Comparison of ENCODE assay signal across 8 cellular contexts in the genomic region with DNA sequence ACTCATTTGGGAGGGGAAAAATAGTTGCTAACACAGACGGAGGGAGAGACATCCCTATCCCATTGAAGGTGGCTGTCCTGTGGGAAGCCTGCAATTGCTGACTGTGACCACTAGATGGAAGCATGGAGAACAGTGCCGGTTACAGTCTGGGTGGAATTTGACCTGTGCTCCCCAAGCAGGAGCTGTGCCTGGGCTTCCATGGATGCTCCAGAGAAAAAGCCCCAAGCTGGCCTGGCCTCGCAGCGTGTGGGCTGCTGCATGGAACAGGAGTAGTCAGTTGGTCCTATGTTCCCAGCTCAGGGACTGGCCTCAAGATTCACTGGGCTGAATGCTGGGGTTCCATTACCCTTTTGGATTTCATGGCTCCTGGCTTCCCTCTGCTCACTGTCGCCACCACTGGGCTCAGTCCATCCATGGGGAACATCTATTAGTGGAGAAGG.
DNase-seq lines count a peak whose midpoint lies in the region; ATAC-seq and TF ChIP-seq lines count a peak whose summit lies in the region.

No MANE protein-coding gene starts in this region.

- H3K36me3 Mint-ChIP-seq in WTC11 (peaks cover 8% of the 10 kb centered on the region), endothelial cell (ENCODE audit: low read depth, unreplicated experiment) (no peaks in the 10 kb centered on the region), mesothelial cell of epicardium (no peaks in the 10 kb centered on the region)

- H3K27me3 Mint-ChIP-seq in WTC11 (ENCODE audit: low read depth) (no peaks in the 10 kb centered on the region), endothelial cell (ENCODE audit: unreplicated experiment) (peaks cover 3% of the 10 kb centered on the region), mesothelial cell of epicardium (ENCODE audit: low read depth) (no peaks in the 10 kb centered on the region)

- POLR2A ChIA-PET in WTC11 (lab: Charles Lee), result no interaction called here

- peaks cover 11% of the 10 kb centered on the region for H3K4me1 Mint-ChIP-seq in WTC11
- H3K4me1 Mint-ChIP-seq in endothelial cell (ENCODE audit: unreplicated experiment), result no peaks in the 10 kb centered on the region
- H3K4me1 Mint-ChIP-seq in mesothelial cell of epicardium, result peaks cover 1% of the 10 kb centered on the region

- in situ Hi-C loops in ACHN (cut with HindIII; ENCODE audit: low pct_ligation_motif_present, low pct_unique_long_range_greater_than_20kb, low sequenced_read_pairs), result no loop called here

- H3K9me3 Mint-ChIP-seq in WTC11 (peaks cover 24% of the 10 kb centered on the region), endothelial cell (ENCODE audit: unreplicated experiment) (peaks cover 2% of the 10 kb centered on the region), mesothelial cell of epicardium (peaks cover 7% of the 10 kb centered on the region)

- H3K4me3 Mint-ChIP-seq in WTC11 (no peak overlapping the region), endothelial cell (ENCODE audit: unreplicated experiment) (no peak overlapping the region), mesothelial cell of epicardium (no peak overlapping the region)

- CTCF ChIA-PET in WTC11 (lab: Charles Lee), result interaction anchor here (0.6 to 1.8 kb wide), 40 partner anchors 8 to 455 kb away, joined by 3 to 14 read pairs (median 3); no protein-coding TSS in a partner anchor

- H3K27ac Mint-ChIP-seq in WTC11 (no peak overlapping the region), endothelial cell (ENCODE audit: unreplicated experiment) (no peak overlapping the region), mesothelial cell of epicardium (no peak overlapping the region)

- ATAC-seq in WTC11, result peak; percentile 90

- peak; percentile 44 for DNase-seq in ACHN
- peak; percentile 13 for DNase-seq in NCI-H187 treated with DMSO at 0.1 percent for 48 hours (lab: John Stamatoyannopoulos, UW)
- DNase-seq in WTC11 (ENCODE audit: low spot score), result peak; percentile 73
- DNase-seq in endothelial cell (ENCODE audit: low spot score), result peak; percentile 47
- no peak for DNase-seq in mesothelial cell of epicardium (ENCODE audit: low spot score in 2 of 2, unreplicated experiment in 2 of 2)
- DNase-seq in ureter (ENCODE audit: low spot score), result peak; percentile 47
- DNase-seq in GF-D8 (lab: John Stamatoyannopoulos, UW), result no peak

- peak; percentile 96 for TF ChIP-seq CTCF in GM12874 (IDR thresholded peaks at IDR 0.05; ENCODE audit: insufficient read depth, low read depth, low read length)
- peak; percentile 94 for TF ChIP-seq CTCF in WTC11 (IDR thresholded peaks at IDR 0.05)
- peak; percentile 89 for TF ChIP-seq CTCF in endothelial cell (IDR thresholded peaks at IDR 0.05; ENCODE audit: unreplicated experiment)
- peak; percentile 92 for TF ChIP-seq CTCF in mesothelial cell of epicardium (IDR thresholded peaks at IDR 0.05; ENCODE audit: unreplicated experiment)

TF ChIP-seq in WTC11, 78 proteins besides CTCF, POLR2A, EP300 and RAD21 (continues in another document):
- TF ChIP-seq ZNF423 (CRISPR knock-in tag; IDR thresholded peaks at IDR 0.05) (0 out of 2 replicates have a peak, but pooled peaks have one; percentile 22), ZNF671 (CRISPR knock-in tag; IDR thresholded peaks at IDR 0.05) (peak; percentile 76), IRF2 (CRISPR knock-in tag; IDR thresholded peaks at IDR 0.05; ENCODE audit: borderline replicate concordance, low read depth) (no peak), KAT7 (CRISPR knock-in tag; IDR thresholded peaks at IDR 0.05; ENCODE audit: borderline replicate concordance) (no peak)
- TF ChIP-seq, protein P1, sequence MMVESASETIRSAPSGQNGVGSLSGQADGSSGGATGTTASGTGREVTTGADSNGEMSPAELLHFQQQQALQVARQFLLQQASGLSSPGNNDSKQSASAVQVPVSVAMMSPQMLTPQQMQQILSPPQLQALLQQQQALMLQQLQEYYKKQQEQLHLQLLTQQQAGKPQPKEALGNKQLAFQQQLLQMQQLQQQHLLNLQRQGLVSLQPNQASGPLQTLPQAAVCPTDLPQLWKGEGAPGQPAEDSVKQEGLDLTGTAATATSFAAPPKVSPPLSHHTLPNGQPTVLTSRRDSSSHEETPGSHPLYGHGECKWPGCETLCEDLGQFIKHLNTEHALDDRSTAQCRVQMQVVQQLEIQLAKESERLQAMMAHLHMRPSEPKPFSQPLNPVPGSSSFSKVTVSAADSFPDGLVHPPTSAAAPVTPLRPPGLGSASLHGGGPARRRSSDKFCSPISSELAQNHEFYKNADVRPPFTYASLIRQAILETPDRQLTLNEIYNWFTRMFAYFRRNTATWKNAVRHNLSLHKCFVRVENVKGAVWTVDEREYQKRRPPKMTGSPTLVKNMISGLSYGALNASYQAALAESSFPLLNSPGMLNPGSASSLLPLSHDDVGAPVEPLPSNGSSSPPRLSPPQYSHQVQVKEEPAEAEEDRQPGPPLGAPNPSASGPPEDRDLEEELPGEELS (CRISPR knock-in tag; IDR thresholded peaks at IDR 0.05), result no peak
- TF ChIP-seq, protein P2, sequence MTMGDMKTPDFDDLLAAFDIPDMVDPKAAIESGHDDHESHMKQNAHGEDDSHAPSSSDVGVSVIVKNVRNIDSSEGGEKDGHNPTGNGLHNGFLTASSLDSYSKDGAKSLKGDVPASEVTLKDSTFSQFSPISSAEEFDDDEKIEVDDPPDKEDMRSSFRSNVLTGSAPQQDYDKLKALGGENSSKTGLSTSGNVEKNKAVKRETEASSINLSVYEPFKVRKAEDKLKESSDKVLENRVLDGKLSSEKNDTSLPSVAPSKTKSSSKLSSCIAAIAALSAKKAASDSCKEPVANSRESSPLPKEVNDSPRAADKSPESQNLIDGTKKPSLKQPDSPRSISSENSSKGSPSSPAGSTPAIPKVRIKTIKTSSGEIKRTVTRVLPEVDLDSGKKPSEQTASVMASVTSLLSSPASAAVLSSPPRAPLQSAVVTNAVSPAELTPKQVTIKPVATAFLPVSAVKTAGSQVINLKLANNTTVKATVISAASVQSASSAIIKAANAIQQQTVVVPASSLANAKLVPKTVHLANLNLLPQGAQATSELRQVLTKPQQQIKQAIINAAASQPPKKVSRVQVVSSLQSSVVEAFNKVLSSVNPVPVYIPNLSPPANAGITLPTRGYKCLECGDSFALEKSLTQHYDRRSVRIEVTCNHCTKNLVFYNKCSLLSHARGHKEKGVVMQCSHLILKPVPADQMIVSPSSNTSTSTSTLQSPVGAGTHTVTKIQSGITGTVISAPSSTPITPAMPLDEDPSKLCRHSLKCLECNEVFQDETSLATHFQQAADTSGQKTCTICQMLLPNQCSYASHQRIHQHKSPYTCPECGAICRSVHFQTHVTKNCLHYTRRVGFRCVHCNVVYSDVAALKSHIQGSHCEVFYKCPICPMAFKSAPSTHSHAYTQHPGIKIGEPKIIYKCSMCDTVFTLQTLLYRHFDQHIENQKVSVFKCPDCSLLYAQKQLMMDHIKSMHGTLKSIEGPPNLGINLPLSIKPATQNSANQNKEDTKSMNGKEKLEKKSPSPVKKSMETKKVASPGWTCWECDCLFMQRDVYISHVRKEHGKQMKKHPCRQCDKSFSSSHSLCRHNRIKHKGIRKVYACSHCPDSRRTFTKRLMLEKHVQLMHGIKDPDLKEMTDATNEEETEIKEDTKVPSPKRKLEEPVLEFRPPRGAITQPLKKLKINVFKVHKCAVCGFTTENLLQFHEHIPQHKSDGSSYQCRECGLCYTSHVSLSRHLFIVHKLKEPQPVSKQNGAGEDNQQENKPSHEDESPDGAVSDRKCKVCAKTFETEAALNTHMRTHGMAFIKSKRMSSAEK (CRISPR knock-in tag; IDR thresholded peaks at IDR 0.05; ENCODE audit: borderline replicate concordance), result 0 out of 2 replicates have a peak, but pooled peaks have one; percentile 26
- TF ChIP-seq, protein P3, sequence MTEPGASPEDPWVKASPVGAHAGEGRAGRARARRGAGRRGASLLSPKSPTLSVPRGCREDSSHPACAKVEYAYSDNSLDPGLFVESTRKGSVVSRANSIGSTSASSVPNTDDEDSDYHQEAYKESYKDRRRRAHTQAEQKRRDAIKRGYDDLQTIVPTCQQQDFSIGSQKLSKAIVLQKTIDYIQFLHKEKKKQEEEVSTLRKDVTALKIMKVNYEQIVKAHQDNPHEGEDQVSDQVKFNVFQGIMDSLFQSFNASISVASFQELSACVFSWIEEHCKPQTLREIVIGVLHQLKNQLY (CRISPR knock-in tag; IDR thresholded peaks at IDR 0.05), result no peak
- TF ChIP-seq, protein P4, sequence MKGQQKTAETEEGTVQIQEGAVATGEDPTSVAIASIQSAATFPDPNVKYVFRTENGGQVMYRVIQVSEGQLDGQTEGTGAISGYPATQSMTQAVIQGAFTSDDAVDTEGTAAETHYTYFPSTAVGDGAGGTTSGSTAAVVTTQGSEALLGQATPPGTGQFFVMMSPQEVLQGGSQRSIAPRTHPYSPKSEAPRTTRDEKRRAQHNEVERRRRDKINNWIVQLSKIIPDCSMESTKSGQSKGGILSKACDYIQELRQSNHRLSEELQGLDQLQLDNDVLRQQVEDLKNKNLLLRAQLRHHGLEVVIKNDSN (CRISPR knock-in tag; IDR thresholded peaks at IDR 0.05), result no peak
- TF ChIP-seq, protein P5, sequence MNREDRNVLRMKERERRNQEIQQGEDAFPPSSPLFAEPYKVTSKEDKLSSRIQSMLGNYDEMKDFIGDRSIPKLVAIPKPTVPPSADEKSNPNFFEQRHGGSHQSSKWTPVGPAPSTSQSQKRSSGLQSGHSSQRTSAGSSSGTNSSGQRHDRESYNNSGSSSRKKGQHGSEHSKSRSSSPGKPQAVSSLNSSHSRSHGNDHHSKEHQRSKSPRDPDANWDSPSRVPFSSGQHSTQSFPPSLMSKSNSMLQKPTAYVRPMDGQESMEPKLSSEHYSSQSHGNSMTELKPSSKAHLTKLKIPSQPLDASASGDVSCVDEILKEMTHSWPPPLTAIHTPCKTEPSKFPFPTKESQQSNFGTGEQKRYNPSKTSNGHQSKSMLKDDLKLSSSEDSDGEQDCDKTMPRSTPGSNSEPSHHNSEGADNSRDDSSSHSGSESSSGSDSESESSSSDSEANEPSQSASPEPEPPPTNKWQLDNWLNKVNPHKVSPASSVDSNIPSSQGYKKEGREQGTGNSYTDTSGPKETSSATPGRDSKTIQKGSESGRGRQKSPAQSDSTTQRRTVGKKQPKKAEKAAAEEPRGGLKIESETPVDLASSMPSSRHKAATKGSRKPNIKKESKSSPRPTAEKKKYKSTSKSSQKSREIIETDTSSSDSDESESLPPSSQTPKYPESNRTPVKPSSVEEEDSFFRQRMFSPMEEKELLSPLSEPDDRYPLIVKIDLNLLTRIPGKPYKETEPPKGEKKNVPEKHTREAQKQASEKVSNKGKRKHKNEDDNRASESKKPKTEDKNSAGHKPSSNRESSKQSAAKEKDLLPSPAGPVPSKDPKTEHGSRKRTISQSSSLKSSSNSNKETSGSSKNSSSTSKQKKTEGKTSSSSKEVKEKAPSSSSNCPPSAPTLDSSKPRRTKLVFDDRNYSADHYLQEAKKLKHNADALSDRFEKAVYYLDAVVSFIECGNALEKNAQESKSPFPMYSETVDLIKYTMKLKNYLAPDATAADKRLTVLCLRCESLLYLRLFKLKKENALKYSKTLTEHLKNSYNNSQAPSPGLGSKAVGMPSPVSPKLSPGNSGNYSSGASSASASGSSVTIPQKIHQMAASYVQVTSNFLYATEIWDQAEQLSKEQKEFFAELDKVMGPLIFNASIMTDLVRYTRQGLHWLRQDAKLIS (CRISPR knock-in tag; IDR thresholded peaks at IDR 0.05; ENCODE audit: borderline replicate concordance), result no peak

Comparison
In these comparisons a context has a peak if more than half of its experiments do, and no peak if none do; other contexts are left out.
1. DNase-seq: peak in ACHN (single experiment), NCI-H187 treated with DMSO at 0.1 percent for 48 hours (single experiment), WTC11 (single experiment), endothelial cell (single experiment) and ureter (single experiment); none in mesothelial cell of epicardium (0 of 2) and GF-D8 (single experiment).
2. Peak in every context shown above with its lines, with median percentiles within 50 percentile points of each other: CTCF ChIP-seq.